8 cellular contexts compared by ENCODE assay signal in the genomic region with DNA sequence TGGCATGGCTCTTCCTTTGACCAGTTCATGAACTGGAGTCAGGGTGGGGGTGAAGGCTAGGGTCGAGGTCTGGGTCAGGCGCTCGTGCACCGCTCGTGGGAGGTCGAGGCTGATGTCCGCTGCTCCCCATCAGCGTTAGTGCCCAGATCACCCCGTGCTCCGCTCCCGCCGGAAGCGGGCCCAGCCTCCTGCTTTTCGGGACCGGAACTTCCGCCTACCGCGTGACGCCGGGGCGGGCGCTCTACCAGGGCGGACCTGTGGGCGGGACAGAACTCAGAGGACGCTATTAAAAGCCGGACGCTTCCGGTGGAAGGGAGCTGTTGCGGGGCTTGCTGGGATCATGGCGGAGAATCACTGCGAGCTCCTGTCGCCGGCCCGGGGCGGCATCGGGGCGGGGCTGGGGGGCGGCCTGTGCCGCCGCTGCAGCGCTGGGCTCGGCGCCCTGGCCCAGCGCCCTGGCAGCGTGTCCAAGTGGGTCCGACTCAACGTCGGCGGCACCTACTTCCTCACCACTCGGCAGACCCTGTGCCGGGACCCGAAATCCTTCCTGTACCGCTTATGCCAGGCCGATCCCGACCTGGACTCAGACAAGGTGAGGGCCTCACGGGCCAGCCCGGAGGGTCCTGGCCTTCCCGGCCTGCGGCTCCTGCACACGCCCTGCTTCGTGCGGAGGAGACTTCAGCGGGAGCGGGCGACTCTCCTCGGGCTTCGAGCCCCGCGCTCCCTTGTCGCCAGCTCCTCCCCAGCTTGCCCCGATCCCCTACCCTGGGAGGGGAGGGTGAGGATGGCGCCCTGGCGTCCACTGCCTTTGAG. TPM values are rescaled to one million over a fixed set of nuclear protein-coding genes. Genes with fewer than 3 reads are reported as not detected.
DNase-seq lines count a peak whose midpoint lies in the region; ATAC-seq and TF ChIP-seq lines count a peak whose summit lies in the region.

A gene with protein sequence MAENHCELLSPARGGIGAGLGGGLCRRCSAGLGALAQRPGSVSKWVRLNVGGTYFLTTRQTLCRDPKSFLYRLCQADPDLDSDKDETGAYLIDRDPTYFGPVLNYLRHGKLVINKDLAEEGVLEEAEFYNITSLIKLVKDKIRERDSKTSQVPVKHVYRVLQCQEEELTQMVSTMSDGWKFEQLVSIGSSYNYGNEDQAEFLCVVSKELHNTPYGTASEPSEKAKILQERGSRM (plus strand): TSS at position 315 of the 813 bp plus-strand sequence. CDS start 26 bp downstream, at position 341.

- H3K36me3 ChIP-seq in CD4-positive, CD25-positive, alpha-beta regulatory T cell (ENCODE audit: control insufficient read depth, insufficient read depth, low read length), result no peaks in the 10 kb centered on the region
- H3K36me3 ChIP-seq in lung (ENCODE audit: control insufficient read depth in 2 of 2, insufficient read depth in 2 of 2, low read length in 2 of 2), result peaks cover 0 to under 1% of the 10 kb centered on the region in 2 donors

- H3K27ac ChIP-seq in CD4-positive, CD25-positive, alpha-beta regulatory T cell (ENCODE audit: insufficient read depth, low read length, poor library complexity, severe bottlenecking), result peak within 1 kb of the TSS; percentile 86
- H3K27ac ChIP-seq in lung (ENCODE audit: low read depth in 1 of 2, low read length in 1 of 2), result peak within 1 kb of the TSS; percentile 84 to 95

- H3K4me1 Mint-ChIP-seq in CD4-positive, CD25-positive, alpha-beta regulatory T cell, result peaks cover 6 to 27% (median 17%) of the 10 kb centered on the region in 4 donors

- peak; percentile 95 to 96 for ATAC-seq in CD4-positive, CD25-positive, alpha-beta regulatory T cell (ENCODE audit: low read depth in 2 of 2)
- ATAC-seq in GM19463 (IDR thresholded peaks at IDR 0.05; ENCODE audit: unreplicated experiment) (peak; percentile 65), lung (ENCODE audit: insufficient read depth, low FRiP score) (peak; percentile 93)

- no peaks in the 10 kb centered on the region for H3K36me3 Mint-ChIP-seq in CD4-positive, CD25-positive, alpha-beta regulatory T cell

- peak; percentile 94 to 97 (median 94) for DNase-seq in CD4-positive, CD25-positive, alpha-beta regulatory T cell
- peak; percentile 76 for DNase-seq in HS-5 (ENCODE audit: low read depth)
- peak; percentile 90 for DNase-seq in NK-92 treated with Interleukin-12 subunit alpha and Interleukin-12 subunit beta, amount 100 ng/mL, for 24 hours (lab: John Stamatoyannopoulos, UW)
- DNase-seq in activated CD8-positive, alpha-beta memory T cell treated with anti-CD3 and anti-CD28 coated beads for 24 hours, result peak; percentile 98
- peak; percentile 94 for DNase-seq in effector CD4-positive, alpha-beta T cell
- DNase-seq in lung (ENCODE audit: low spot score), result peak; percentile 97
- peak; percentile 96 to 98 (median 97) for DNase-seq in stimulated activated CD4-positive, alpha-beta T cell treated with anti-CD3 and anti-CD28 coated beads, TNF-alpha, amount 100 ng/mL, for 24 hours (ENCODE audit: low read depth in 3 of 3)

- H3K4me3 ChIP-seq in CD4-positive, CD25-positive, alpha-beta regulatory T cell (ENCODE audit: low read depth, low read length), result peak within 1 kb of the TSS; percentile 94
- H3K4me3 ChIP-seq in lung, result peak within 1 kb of the TSS; percentile 99

- no peaks in the 10 kb centered on the region for H3K27me3 Mint-ChIP-seq in CD4-positive, CD25-positive, alpha-beta regulatory T cell

- no peaks in the 10 kb centered on the region for H3K9me3 ChIP-seq in CD4-positive, CD25-positive, alpha-beta regulatory T cell (ENCODE audit: control insufficient read depth in 2 of 2, low read length in 2 of 2)
- no peaks in the 10 kb centered on the region for H3K9me3 ChIP-seq in lung (ENCODE audit: control insufficient read depth in 2 of 2, insufficient read depth in 1 of 2, low read length in 1 of 2)

- 0% methylated on average over 67 to 73 of the region's 73 CpGs for whole genome bisulfite sequencing in lung, 2 donors

- no peaks in the 10 kb centered on the region for H3K9me3 Mint-ChIP-seq in CD4-positive, CD25-positive, alpha-beta regulatory T cell

- peaks cover 26% of the 10 kb centered on the region for H3K4me1 ChIP-seq in CD4-positive, CD25-positive, alpha-beta regulatory T cell (ENCODE audit: control insufficient read depth, insufficient read depth, low read length, poor library complexity, severe bottlenecking)
- H3K4me1 ChIP-seq in lung (ENCODE audit: control insufficient read depth in 2 of 2, insufficient read depth in 2 of 2, low read length in 2 of 2), result peaks cover 3 to 4% of the 10 kb centered on the region in 2 donors

- TF ChIP-seq CTCF in lung (IDR thresholded peaks at IDR 0.05; ENCODE audit: control extremely low read depth, extremely low read depth), result no peak

- H3K27ac Mint-ChIP-seq in CD4-positive, CD25-positive, alpha-beta regulatory T cell, result peak within 1 kb of the TSS; percentile 96 to 98 (median 96)

- H3K4me3 Mint-ChIP-seq in CD4-positive, CD25-positive, alpha-beta regulatory T cell, result peak within 1 kb of the TSS; percentile 94 to 98 (median 96)

- no peaks in the 10 kb centered on the region for H3K27me3 ChIP-seq in CD4-positive, CD25-positive, alpha-beta regulatory T cell (ENCODE audit: control insufficient read depth, insufficient read depth, low read length)
- no peaks in the 10 kb centered on the region for H3K27me3 ChIP-seq in lung (ENCODE audit: control insufficient read depth, insufficient read depth)

RNA-seq across cellular contexts. Expression of the gene that starts here (rescaled TPM):
- total RNA-seq in CD4-positive, CD25-positive, alpha-beta regulatory T cell, result 24.1 TPM
- 10 to 100 TPM; 17.5 to 26.4 (median 21.9) TPM for polyA plus RNA-seq in CD4-positive, CD25-positive, alpha-beta regulatory T cell
- total RNA-seq in lung, result 10 to 100 TPM; 18.0 to 31.3 TPM
- 10 to 100 TPM; 17.1 to 31.8 TPM for polyA plus RNA-seq in lung

Comparison
In these comparisons a context has a peak if more than half of its experiments do, and no peak if none do; other contexts are left out.
1. Peak in every context shown above with its lines: DNase-seq, ATAC-seq, H3K4me3 ChIP-seq and H3K27ac ChIP-seq.